In genomic region chr2:9344434-9344833, GRCh38 we compare ENCODE assay signal across 7 cellular contexts.
"Had no signal": no experiment of that assay in that cellular context is flagged by ENCODE, and none has a peak within 500 bp of the region (broad histone marks: within the 10 kb centered on the region; RNA-seq: fewer than 3 reads in every experiment).

No MANE protein-coding gene starts in this region.

- FAIRE-seq: H1, H54, HTR-8/SVneo had no signal

- H3K9me3 Mint-ChIP-seq: GM23338, H9 had no signal

- ATAC-seq: GM23338 had no signal

- H3K27ac Mint-ChIP-seq: GM23338, H9 had no signal

- DNase-seq: H9, HCEC 1CT, IMR-90 had no signal

- H3K4me3 ChIP-seq: GM23338 had no signal

- H3K4me2 ChIP-seq: GM23338 had no signal

- H2AFZ ChIP-seq: GM23338 had no signal

- H3K4me3 Mint-ChIP-seq: GM23338, H9 had no signal
